In genomic region chr6:105459049-105459448, GRCh38 we compare ENCODE assay signal across 9 cellular contexts. TPM values are rescaled to one million over a fixed set of nuclear protein-coding genes. Genes with fewer than 3 reads are reported as not detected.
DNase-seq lines count a peak whose midpoint lies in the region; ATAC-seq and TF ChIP-seq lines count a peak whose summit lies in the region.
"Had no signal": no experiment of that assay in that cellular context is flagged by ENCODE, and none has a peak within 500 bp of the region (broad histone marks: within the 10 kb centered on the region; RNA-seq: fewer than 3 reads in every experiment).

No MANE protein-coding gene starts in this region.

- DNase-seq in HS-5 (ENCODE audit: low read depth) (peak; percentile 49), lung microvascular endothelial cell (ENCODE audit: low read depth in 2 of 2) (peak; percentile 2 to 86), mucosa of gallbladder (ENCODE audit: low spot score) (no peak), putamen (ENCODE audit: low spot score) (no peak), NCI-H510A (lab: John Stamatoyannopoulos, UW) (no peak), hippocampal formation (lab: John Stamatoyannopoulos, UW) (no peak)

- TF ChIP-seq POLR2A in GM18526 (IDR thresholded peaks at IDR 0.05; ENCODE audit: extremely low read depth, insufficient read length), result peak; percentile 30

- ATAC-seq in GM21529 (IDR thresholded peaks at IDR 0.05; ENCODE audit: unreplicated experiment), result peak; percentile 94
- ATAC-seq: K562 had no signal

RNA-seq across cellular contexts. Expression of gene PREP, which starts 56.2 kb away (rescaled TPM):
- total RNA-seq in lung microvascular endothelial cell (16.3 and 18.7 TPM in 2 replicates), mucosa of gallbladder (22.1 TPM)

Comparison
In these comparisons a context has a peak if more than half of its experiments do, and no peak if none do; other contexts are left out.
1. DNase-seq: peak in HS-5 (single experiment) and lung microvascular endothelial cell (2 of 2); none in mucosa of gallbladder (single experiment), putamen (single experiment), NCI-H510A (single experiment) and hippocampal formation (0 of 2).